9 cellular contexts compared by ENCODE assay signal in the genomic region with DNA sequence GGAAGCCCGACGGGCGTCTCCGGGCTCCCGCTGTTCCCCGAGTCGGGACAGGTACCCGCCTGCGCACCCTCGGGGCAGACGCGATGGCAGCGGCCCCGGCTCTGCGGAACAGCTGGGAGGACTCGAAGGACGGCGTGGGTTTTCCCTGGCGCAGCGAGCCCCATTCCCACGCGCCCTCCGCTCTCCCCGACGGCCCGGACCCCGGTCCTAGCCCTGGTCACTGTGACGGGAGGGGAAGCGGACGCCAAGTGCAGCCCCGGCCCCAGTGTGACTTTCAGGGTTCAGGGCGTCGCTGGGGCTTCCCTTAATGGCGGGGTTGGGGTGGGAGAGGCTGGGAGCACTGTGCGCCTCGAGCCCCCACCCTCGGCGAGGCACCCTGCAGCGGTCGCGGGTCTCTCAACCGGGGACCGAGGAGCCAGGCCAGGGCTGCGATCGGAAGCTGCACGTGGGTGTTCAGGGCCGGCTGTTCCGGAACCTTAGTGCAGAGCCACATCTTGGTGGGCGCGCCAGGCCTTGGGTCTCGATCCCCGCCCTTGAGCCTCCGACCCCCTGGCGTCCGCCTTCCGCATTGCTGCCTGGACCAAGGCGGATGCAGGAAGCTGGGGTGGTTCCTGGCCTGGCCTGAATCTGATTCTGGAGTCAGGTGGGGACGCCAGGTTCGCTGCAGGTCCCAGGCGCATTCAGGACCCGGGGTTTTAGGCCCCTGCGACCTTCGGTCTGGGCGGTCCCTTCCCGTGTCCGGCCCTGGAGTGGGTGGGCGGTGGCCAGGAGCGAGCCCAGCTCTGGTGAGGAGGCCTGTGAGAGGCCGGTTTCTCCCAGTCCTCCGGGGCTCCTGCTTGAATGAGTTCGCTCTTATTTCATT. TPM values are rescaled to one million over a fixed set of nuclear protein-coding genes. Genes with fewer than 3 reads are reported as not detected.
DNase-seq lines count a peak whose midpoint lies in the region; ATAC-seq and TF ChIP-seq lines count a peak whose summit lies in the region.
"Had no signal": no experiment of that assay in that cellular context is flagged by ENCODE, and none has a peak within 500 bp of the region (broad histone marks: within the 10 kb centered on the region; RNA-seq: fewer than 3 reads in every experiment).

No MANE protein-coding gene starts in this region.

- intact Hi-C loops in gastrocnemius medialis (cut with DNase I; ENCODE audit: low total_unique reads) = no loop called here

- no peaks in the 10 kb centered on the region for H3K4me1 ChIP-seq in gastrocnemius medialis

- no peak for TF ChIP-seq POLR2A in gastrocnemius medialis (IDR thresholded peaks at IDR 0.05)

- H3K36me3 ChIP-seq in gastrocnemius medialis = no peaks in the 10 kb centered on the region

- in situ Hi-C loops in gastrocnemius medialis (cut with MboI; ENCODE audit: low sequenced_read_pairs in 4 of 4) (no loop called here), G401 (cut with HindIII; ENCODE audit: low sequenced_read_pairs) (no loop called here)

- no peak for ATAC-seq in gastrocnemius medialis
- ATAC-seq in GM18858 (IDR thresholded peaks at IDR 0.05; ENCODE audit: unreplicated experiment) = no peak
- no peak for ATAC-seq in HG03139 (IDR thresholded peaks at IDR 0.05; ENCODE audit: unreplicated experiment)

- H3K4me3 ChIP-seq in fibroblast of villous mesenchyme (ENCODE audit: low read depth, low read length) (no peak overlapping the region), gastrocnemius medialis (peak overlapping the region; percentile 19 to 39 (median 34))

- DNase-seq in GM10266 (ENCODE audit: extremely low spot score) (peak; percentile 75), fibroblast of villous mesenchyme (ENCODE audit: low read depth) (no peak), gastrocnemius medialis (no peak), foreskin melanocyte (no peak), G401 (ENCODE audit: low spot score) (no peak)
- DNase-seq in activated CD8-positive, alpha-beta memory T cell treated with anti-CD3 and anti-CD28 coated beads, Interleukin-2, amount 50 U/mL, for 48 hours = peak; percentile 72

- TF ChIP-seq CTCF in GM10266 (IDR thresholded peaks at IDR 0.05; ENCODE audit: control insufficient read depth, insufficient read depth, low read depth, missing control alignments) = peak; percentile 25
- TF ChIP-seq CTCF in fibroblast of villous mesenchyme (IDR thresholded peaks at IDR 0.05; ENCODE audit: insufficient read depth, low read depth, low read length) = peak; percentile 7
- TF ChIP-seq CTCF in gastrocnemius medialis (IDR thresholded peaks at IDR 0.05 in 4 of 5, conservative IDR thresholded peaks at IDR 0.05 in 1 of 5) = no peak

- no peaks in the 10 kb centered on the region for H3K9me3 ChIP-seq in gastrocnemius medialis

- peaks cover 0 to 5% (median 4%) of the 10 kb centered on the region in 3 donors for H3K27me3 ChIP-seq in gastrocnemius medialis

- no peak overlapping the region for H3K27ac ChIP-seq in gastrocnemius medialis

RNA-seq across cellular contexts. Expression of gene LGALS7B, which starts 3.5 kb away (rescaled TPM):
- total RNA-seq in fibroblast of villous mesenchyme (not detected in 2 replicates), gastrocnemius medialis (not detected)
- total RNA-seq in G401 (2014; rRNA removed; shearing (Covaris generic)) = not detected in 2 replicates

RNA-seq across cellular contexts. Expression of gene LGALS7, which starts 19.2 kb away (rescaled TPM):
- total RNA-seq in fibroblast of villous mesenchyme = not detected in 2 replicates
- not detected for total RNA-seq in gastrocnemius medialis
- not detected in 2 replicates for total RNA-seq in G401 (2014; rRNA removed; shearing (Covaris generic))
- total RNA-seq: dermis microvascular lymphatic vessel endothelial cell had no signal

RNA-seq across cellular contexts. Expression of gene LGALS4, which starts 20.3 kb away (rescaled TPM):
- total RNA-seq in fibroblast of villous mesenchyme (0.43 TPM in 1 of 2 replicates, not detected in the other), gastrocnemius medialis (10 to 100 TPM in 1 of 4 donors, 1 to 10 TPM in 1, under 1 TPM in 1, not detected in 1; 0.55 to 14.2 (median 1.2) TPM)
- total RNA-seq in G401 (2014; rRNA removed; shearing (Covaris generic)) = not detected in 2 replicates
- total RNA-seq: dermis microvascular lymphatic vessel endothelial cell had no signal

RNA-seq across cellular contexts. Expression of gene ECH1, which starts 39.1 kb away (rescaled TPM):
- total RNA-seq in fibroblast of villous mesenchyme (29.4 and 30.9 TPM in 2 replicates), gastrocnemius medialis (100 to 1,000 TPM in 3 of 4 donors, 10 to 100 TPM in 1; 99.6 to 302 (median 172) TPM)
- 210 and 267 TPM in 2 replicates for total RNA-seq in G401 (2014; rRNA removed; shearing (Covaris generic))

RNA-seq across cellular contexts. Expression of gene CAPN12, which starts 48.2 kb away (rescaled TPM):
- total RNA-seq in fibroblast of villous mesenchyme = 0.86 TPM in 1 of 2 replicates, not detected in the other
- under 1 TPM in 1 of 4 donors, not detected in 3; 0.42 TPM for total RNA-seq in gastrocnemius medialis
- 5.3 and 5.8 TPM in 2 replicates for total RNA-seq in G401 (2014; rRNA removed; shearing (Covaris generic))
- total RNA-seq: dermis microvascular lymphatic vessel endothelial cell had no signal

Comparison
In these comparisons a context has a peak if more than half of its experiments do, and no peak if none do; other contexts are left out.
1. DNase-seq: peak in GM10266 (single experiment) and activated CD8-positive, alpha-beta memory T cell treated with anti-CD3 and anti-CD28 coated beads, Interleukin-2, amount 50 U/mL, for 48 hours (single experiment); none in fibroblast of villous mesenchyme (single experiment), gastrocnemius medialis (0 of 2), foreskin melanocyte (single experiment) and G401 (single experiment).
2. CTCF ChIP-seq: peak in GM10266 (single experiment) and fibroblast of villous mesenchyme (single experiment); none in gastrocnemius medialis (0 of 5).